9 cellular contexts compared by ENCODE assay signal in genomic region chr6:68196645-68197044, GRCh38.
DNase-seq lines count a peak whose midpoint lies in the region; ATAC-seq and TF ChIP-seq lines count a peak whose summit lies in the region.
"Had no signal": no experiment of that assay in that cellular context is flagged by ENCODE, and none has a peak within 500 bp of the region (broad histone marks: within the 10 kb centered on the region; RNA-seq: fewer than 3 reads in every experiment).

No MANE protein-coding gene starts in this region.

- intact Hi-C loops in A673 (cut with micrococcal nuclease; ENCODE audit: unreplicated experiment): no loop called here

- H3K36me3 ChIP-seq in A673 (ENCODE audit: insufficient read depth, low read length, poor library complexity, severe bottlenecking) (peaks cover 5% of the 10 kb centered on the region), hepatocyte (replicated peaks; ENCODE audit: insufficient read depth, low read depth) (no peaks in the 10 kb centered on the region)

- H3K9me3 ChIP-seq in A673 (ENCODE audit: low read depth, low read length, poor library complexity, severe bottlenecking) (peaks cover 14% of the 10 kb centered on the region), hepatocyte (ENCODE audit: low read depth) (no peaks in the 10 kb centered on the region)

- H3K9me2 ChIP-seq in hepatocyte (replicated peaks; ENCODE audit: insufficient read depth): no peaks in the 10 kb centered on the region

- DNase-seq in A673 (ENCODE audit: low spot score) (peak; percentile 48), LHCN-M2 (ENCODE audit: low read depth) (peak; percentile 38), astrocyte of the spinal cord (ENCODE audit: low read depth, low spot score) (peak; percentile 31), T-helper 1 cell (no peak), hepatocyte (ENCODE audit: low spot score) (no peak), nephron progenitor cell (no peak)
- DNase-seq in stimulated activated CD4-positive, alpha-beta T cell treated with anti-CD3 and anti-CD28 coated beads, Interleukin-12 subunit alpha, Interleukin-12 subunit beta, amount 100 ng/mL, for 4 hours: no peak
- DNase-seq: mucosa of descending colon had no signal

- TF ChIP-seq CTCF in A673 (conservative IDR thresholded peaks at IDR 0.05; ENCODE audit: low read depth, low read length) (0 out of 2 replicates have a peak, but pooled peaks have one; percentile 28), astrocyte of the spinal cord (IDR thresholded peaks at IDR 0.05; ENCODE audit: low read depth, low read length) (peak; percentile 10), hepatocyte (IDR thresholded peaks at IDR 0.05; ENCODE audit: poor library complexity) (no peak), nephron progenitor cell (IDR thresholded peaks at IDR 0.05) (no peak)

- H3K9me3 Mint-ChIP-seq in nephron progenitor cell: peaks cover 48% of the 10 kb centered on the region

- CTCF ChIA-PET in A673 (lab: Charles Lee): no interaction called here

- in situ Hi-C loops in astrocyte of the spinal cord (cut with HindIII; ENCODE audit: low sequenced_read_pairs): no loop called here

- H3K27me3 ChIP-seq in A673 (replicated peaks; ENCODE audit: insufficient read depth, low read depth, low read length, poor library complexity): no peaks in the 10 kb centered on the region
- H3K27me3 ChIP-seq in hepatocyte: no peaks in the 10 kb centered on the region

- no peaks in the 10 kb centered on the region for H3K36me3 Mint-ChIP-seq in nephron progenitor cell (ENCODE audit: low read depth)

- no TSS peak for BruUV-seq in A673 (replicated peaks; lab: Mats Ljungman, UMichigan)

- no peak overlapping the region for H3K4me3 Mint-ChIP-seq in nephron progenitor cell

- H3K27ac Mint-ChIP-seq in nephron progenitor cell: no peak overlapping the region

- H2AFZ ChIP-seq in hepatocyte: no peak overlapping the region

- peak; percentile 64 for ATAC-seq in GM18868 (IDR thresholded peaks at IDR 0.05; ENCODE audit: unreplicated experiment)
- ATAC-seq: mucosa of descending colon had no signal

- H3K27ac ChIP-seq in A673 (ENCODE audit: low read depth, low read length, poor library complexity, severe bottlenecking): no peak overlapping the region
- H3K27ac ChIP-seq in hepatocyte: no peak overlapping the region

- no peaks in the 10 kb centered on the region for H3K27me3 Mint-ChIP-seq in nephron progenitor cell (ENCODE audit: low read depth, poor library complexity)

- H3K4me2 ChIP-seq in hepatocyte: no peak overlapping the region

- H4K20me1 ChIP-seq in hepatocyte (ENCODE audit: insufficient read depth, poor library complexity, severe bottlenecking): no peaks in the 10 kb centered on the region

- H3K4me3 ChIP-seq in A673 (ENCODE audit: low read depth, low read length, poor library complexity, severe bottlenecking): no peak overlapping the region
- H3K4me3 ChIP-seq in astrocyte of the spinal cord (ENCODE audit: low read depth, low read length): no peak overlapping the region
- H3K4me3 ChIP-seq in hepatocyte: no peak overlapping the region
- H3K4me3 ChIP-seq: mucosa of descending colon had no signal

- peaks cover 7% of the 10 kb centered on the region for H3K4me1 Mint-ChIP-seq in nephron progenitor cell

- H3K4me1 ChIP-seq in A673 (ENCODE audit: insufficient read depth, low read length, poor library complexity, severe bottlenecking) (no peaks in the 10 kb centered on the region), hepatocyte (ENCODE audit: insufficient read depth) (no peaks in the 10 kb centered on the region)

- POLR2A ChIA-PET in A673 (lab: Charles Lee; ENCODE audit: low non-redundant PET): no interaction called here

- 50% methylated on average over 3 of the region's 3 CpGs for WGBS in hepatocyte (ENCODE audit: low lambda C conversion rate, missing lambda C conversion rate)

- H3K79me2 ChIP-seq in hepatocyte: no peaks in the 10 kb centered on the region

Comparison
In these comparisons a context has a peak if more than half of its experiments do, and no peak if none do; other contexts are left out.
1. DNase-seq: peak in A673 (single experiment), LHCN-M2 (single experiment) and astrocyte of the spinal cord (single experiment); none in T-helper 1 cell (0 of 5), stimulated activated CD4-positive, alpha-beta T cell treated with anti-CD3 and anti-CD28 coated beads, Interleukin-12 subunit alpha, Interleukin-12 subunit beta, amount 100 ng/mL, for 4 hours (single experiment), hepatocyte (single experiment) and nephron progenitor cell (single experiment).
2. CTCF ChIP-seq: peak in A673 (single experiment) and astrocyte of the spinal cord (single experiment); none in hepatocyte (single experiment) and nephron progenitor cell (single experiment).